ENCODE assay signal across 16 cellular contexts in genomic region chr11:128409476-128409875, GRCh38.
DNase-seq lines count a peak whose midpoint lies in the region; ATAC-seq and TF ChIP-seq lines count a peak whose summit lies in the region.
"Had no signal": no experiment of that assay in that cellular context is flagged by ENCODE, and none has a peak within 500 bp of the region (broad histone marks: within the 10 kb centered on the region; RNA-seq: fewer than 3 reads in every experiment).

No MANE protein-coding gene starts in this region.

- H3K4me1 ChIP-seq in PC-3 (ENCODE audit: insufficient read depth, low read length): peaks cover 49% of the 10 kb centered on the region

- H2AFZ ChIP-seq in PC-3 (ENCODE audit: low read length): no peak overlapping the region

- peaks cover 2% of the 10 kb centered on the region for H3K27me3 Mint-ChIP-seq in activated CD8-positive, alpha-beta memory T cell treated with anti-CD3 and anti-CD28 coated beads, Interleukin-2, amount 10 ng/mL, durations not matched to agents 7 days and 5 days
- no peaks in the 10 kb centered on the region for H3K27me3 Mint-ChIP-seq in activated CD4-positive, alpha-beta T cell treated with anti-CD3 and anti-CD28 coated beads, Interleukin-2, amount 10 ng/mL, durations not matched to agents 7 days and 5 days

- TF ChIP-seq CTCF in PC-3 (conservative IDR thresholded peaks at IDR 0.05; ENCODE audit: low read depth, low read length): no peak

- H3K27me3 ChIP-seq in PC-3 (ENCODE audit: low read length): no peaks in the 10 kb centered on the region
- H3K27me3 ChIP-seq: BLaER1 treated with 17β-estradiol and CSF1 and Interleukin-3, amounts not matched to agents 10 nM and 100 nM; pancreas had no signal

- no peak overlapping the region for H3K27ac Mint-ChIP-seq in activated CD8-positive, alpha-beta memory T cell treated with anti-CD3 and anti-CD28 coated beads, Interleukin-2, amount 10 ng/mL, durations not matched to agents 7 days and 5 days
- no peak overlapping the region for H3K27ac Mint-ChIP-seq in activated CD4-positive, alpha-beta T cell treated with anti-CD3 and anti-CD28 coated beads, Interleukin-2, amount 10 ng/mL, durations not matched to agents 7 days and 5 days

- no peak overlapping the region for H3K9ac ChIP-seq in PC-3 (ENCODE audit: low read length)

- no peaks in the 10 kb centered on the region for H4K20me1 ChIP-seq in PC-3 (ENCODE audit: low read length)
- H4K20me1 ChIP-seq: BLaER1 treated with 17β-estradiol and CSF1 and Interleukin-3, amounts not matched to agents 10 nM and 100 nM had no signal

- no peaks in the 10 kb centered on the region for H3F3A ChIP-seq in PC-3 (ENCODE audit: low read length, unreplicated experiment)

- no peaks in the 10 kb centered on the region for H3K36me3 ChIP-seq in PC-3 (ENCODE audit: low read depth, low read length)
- H3K36me3 ChIP-seq: BLaER1 treated with 17β-estradiol and CSF1 and Interleukin-3, amounts not matched to agents 10 nM and 100 nM; pancreas had no signal

- DNase-seq in ELR (ENCODE audit: low read depth): peak; percentile 92
- peak; percentile 96 for DNase-seq in PC-3
- DNase-seq in dedifferentiated amniotic fluid mesenchymal stem cell (ENCODE audit: extremely low spot score): peak; percentile 31
- DNase-seq in non-pigmented ciliary epithelial cell (ENCODE audit: low read depth): peak; percentile 82
- DNase-seq in activated CD8-positive, alpha-beta memory T cell treated with anti-CD3 and anti-CD28 coated beads, Interleukin-2, amount 10 ng/mL, durations not matched to agents 7 days and 5 days: no peak
- DNase-seq in germinal center (ENCODE audit: low spot score): no peak
- DNase-seq in activated CD4-positive, alpha-beta T cell treated with anti-CD3 and anti-CD28 coated beads, Interleukin-2, amount 10 ng/mL, durations not matched to agents 7 days and 5 days: no peak
- DNase-seq: activated CD4-positive, alpha-beta T cell treated with anti-CD3 and anti-CD28 coated beads, Interleukin-2, amount 50 U/mL, for 1 hour; activated T-cell treated with anti-CD3 and anti-CD28 coated beads, Interleukin-2, amount 50 U/mL, for 48 hours; DMS53; KBM-7; NCI-H1694 treated with DMSO at 0.1 percent for 48 hours; pancreas; substantia nigra had no signal

- H3K4me1 Mint-ChIP-seq in activated CD8-positive, alpha-beta memory T cell treated with anti-CD3 and anti-CD28 coated beads, Interleukin-2, amount 10 ng/mL, durations not matched to agents 7 days and 5 days: peaks cover 14% of the 10 kb centered on the region
- peaks cover 26% of the 10 kb centered on the region for H3K4me1 Mint-ChIP-seq in activated CD4-positive, alpha-beta T cell treated with anti-CD3 and anti-CD28 coated beads, Interleukin-2, amount 10 ng/mL, durations not matched to agents 7 days and 5 days

- H3K79me2 ChIP-seq in PC-3 (ENCODE audit: low read length): no peaks in the 10 kb centered on the region

- ATAC-seq in PC-3 (peak; percentile 65), HG03025 (IDR thresholded peaks at IDR 0.05; ENCODE audit: low FRiP score, unreplicated experiment) (no peak)
- no peak for ATAC-seq in activated CD8-positive, alpha-beta memory T cell treated with anti-CD3 and anti-CD28 coated beads, Interleukin-2, amount 10 ng/mL, durations not matched to agents 7 days and 5 days

- no TSS peak for BruUV-seq in PC-3 (replicated peaks; lab: Mats Ljungman, UMichigan)

- no peak overlapping the region for H3K4me3 ChIP-seq in PC-3 (ENCODE audit: low read length)
- H3K4me3 ChIP-seq: BLaER1 treated with 17β-estradiol and CSF1 and Interleukin-3, amounts not matched to agents 10 nM and 100 nM; pancreas had no signal

- H3K4me3 Mint-ChIP-seq in activated CD8-positive, alpha-beta memory T cell treated with anti-CD3 and anti-CD28 coated beads, Interleukin-2, amount 10 ng/mL, durations not matched to agents 7 days and 5 days: no peak overlapping the region
- H3K4me3 Mint-ChIP-seq in activated CD4-positive, alpha-beta T cell treated with anti-CD3 and anti-CD28 coated beads, Interleukin-2, amount 10 ng/mL, durations not matched to agents 7 days and 5 days: no peak overlapping the region

- no peaks in the 10 kb centered on the region for H3K9me3 ChIP-seq in PC-3 (ENCODE audit: low read length)
- H3K9me3 ChIP-seq: BLaER1 treated with 17β-estradiol and CSF1 and Interleukin-3, amounts not matched to agents 10 nM and 100 nM; pancreas had no signal

- peaks cover 10% of the 10 kb centered on the region for H3K36me3 Mint-ChIP-seq in activated CD8-positive, alpha-beta memory T cell treated with anti-CD3 and anti-CD28 coated beads, Interleukin-2, amount 10 ng/mL, durations not matched to agents 7 days and 5 days
- peaks cover 7% of the 10 kb centered on the region for H3K36me3 Mint-ChIP-seq in activated CD4-positive, alpha-beta T cell treated with anti-CD3 and anti-CD28 coated beads, Interleukin-2, amount 10 ng/mL, durations not matched to agents 7 days and 5 days (ENCODE audit: low read depth)

- no peaks in the 10 kb centered on the region for H3K9me3 Mint-ChIP-seq in activated CD8-positive, alpha-beta memory T cell treated with anti-CD3 and anti-CD28 coated beads, Interleukin-2, amount 10 ng/mL, durations not matched to agents 7 days and 5 days (ENCODE audit: low read depth)
- peaks cover 3% of the 10 kb centered on the region for H3K9me3 Mint-ChIP-seq in activated CD4-positive, alpha-beta T cell treated with anti-CD3 and anti-CD28 coated beads, Interleukin-2, amount 10 ng/mL, durations not matched to agents 7 days and 5 days

- CTCF ChIA-PET in PC-3 (lab: Charles Lee): no interaction called here
- CTCF ChIA-PET in activated CD8-positive, alpha-beta memory T cell treated with anti-CD3 and anti-CD28 coated beads, Interleukin-2, amount 10 ng/mL, durations not matched to agents 7 days and 5 days (lab: Charles Lee): interaction anchor here (1.5 kb wide), 1 partner anchor 348 kb away, joined by 3 read pairs; no protein-coding TSS in a partner anchor
- CTCF ChIA-PET in activated CD4-positive, alpha-beta T cell treated with anti-CD3 and anti-CD28 coated beads, Interleukin-2, amount 10 ng/mL, durations not matched to agents 7 days and 5 days (lab: Charles Lee): interaction anchor here (1.2 to 1.9 kb wide), 4 partner anchors 10 to 236 kb away, joined by 3 to 11 read pairs (median 3); no protein-coding TSS in a partner anchor

- H3K27ac ChIP-seq in PC-3 (ENCODE audit: low read length): peak overlapping the region; percentile 43
- H3K27ac ChIP-seq: pancreas had no signal

- intact Hi-C loops in PC-3 (cut with micrococcal nuclease): no loop called here

- H3K4me2 ChIP-seq in PC-3 (ENCODE audit: low read length): peak overlapping the region; percentile 17

- no peaks in the 10 kb centered on the region for H3K9me2 ChIP-seq in PC-3 (replicated peaks; ENCODE audit: low read length)

- POLR2A ChIA-PET in PC-3 (lab: Charles Lee; ENCODE audit: unreplicated experiment): no interaction called here
- POLR2A ChIA-PET in activated CD4-positive, alpha-beta T cell treated with anti-CD3 and anti-CD28 coated beads, Interleukin-2, amount 10 ng/mL, durations not matched to agents 7 days and 5 days (lab: Charles Lee): no interaction called here

Comparison
In these comparisons a context has a peak if more than half of its experiments do, and no peak if none do; other contexts are left out.
1. DNase-seq: peak in ELR (single experiment), PC-3 (single experiment), dedifferentiated amniotic fluid mesenchymal stem cell (single experiment) and non-pigmented ciliary epithelial cell (single experiment); none in activated CD8-positive, alpha-beta memory T cell treated with anti-CD3 and anti-CD28 coated beads, Interleukin-2, amount 10 ng/mL, durations not matched to agents 7 days and 5 days (single experiment), germinal center (single experiment) and activated CD4-positive, alpha-beta T cell treated with anti-CD3 and anti-CD28 coated beads, Interleukin-2, amount 10 ng/mL, durations not matched to agents 7 days and 5 days (single experiment).